ENCODE assay signal across 2 cellular contexts in the genomic region with DNA sequence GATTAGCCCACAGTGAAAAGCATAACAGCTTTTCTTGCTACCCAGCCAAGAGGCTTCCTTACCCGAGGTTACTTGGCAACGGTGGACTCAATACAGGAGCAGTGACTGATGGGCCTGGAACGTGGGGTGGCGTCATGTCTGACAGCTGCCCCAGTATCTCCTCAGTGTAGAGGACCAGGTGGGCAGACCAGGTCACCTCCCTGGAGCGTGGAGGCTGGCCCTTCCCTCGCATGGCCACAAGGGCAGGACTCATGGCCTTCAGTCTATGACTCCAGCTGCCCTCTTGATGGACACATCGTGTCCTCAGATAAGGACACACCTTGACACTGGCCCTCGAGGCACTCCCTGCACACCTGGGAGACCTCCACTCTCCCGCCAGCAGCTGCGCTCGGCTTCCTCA.
TF ChIP-seq lines count a peak whose summit lies in the region.

No MANE protein-coding gene starts in this region.

TF ChIP-seq in A549, 52 proteins besides CTCF, POLR2A, EP300 and RAD21:
- TF ChIP-seq ZC3H11A (IDR thresholded peaks at IDR 0.05) (no peak), KDM5A (IDR thresholded peaks at IDR 0.05) (no peak), SMC3 (IDR thresholded peaks at IDR 0.05) (no peak), TFCP2L1 (CRISPR knock-in tag; IDR thresholded peaks at IDR 0.05) (no peak), HDAC2 (IDR thresholded peaks at IDR 0.05) (no peak), CHD4 (IDR thresholded peaks at IDR 0.05; ENCODE audit: borderline replicate concordance) (no peak), MAZ (IDR thresholded peaks at IDR 0.05; ENCODE audit: borderline replicate concordance, low read depth, low read length) (no peak), ZNF302 (CRISPR knock-in tag; IDR thresholded peaks at IDR 0.05) (no peak), KDM1A (IDR thresholded peaks at IDR 0.05; ENCODE audit: low read depth) (no peak), SREBF2 (IDR thresholded peaks at IDR 0.05) (no peak), ZSCAN20 (CRISPR knock-in tag; IDR thresholded peaks at IDR 0.05) (no peak)
- TF ChIP-seq, protein P1, sequence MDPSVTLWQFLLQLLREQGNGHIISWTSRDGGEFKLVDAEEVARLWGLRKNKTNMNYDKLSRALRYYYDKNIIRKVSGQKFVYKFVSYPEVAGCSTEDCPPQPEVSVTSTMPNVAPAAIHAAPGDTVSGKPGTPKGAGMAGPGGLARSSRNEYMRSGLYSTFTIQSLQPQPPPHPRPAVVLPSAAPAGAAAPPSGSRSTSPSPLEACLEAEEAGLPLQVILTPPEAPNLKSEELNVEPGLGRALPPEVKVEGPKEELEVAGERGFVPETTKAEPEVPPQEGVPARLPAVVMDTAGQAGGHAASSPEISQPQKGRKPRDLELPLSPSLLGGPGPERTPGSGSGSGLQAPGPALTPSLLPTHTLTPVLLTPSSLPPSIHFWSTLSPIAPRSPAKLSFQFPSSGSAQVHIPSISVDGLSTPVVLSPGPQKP (IDR thresholded peaks at IDR 0.05; ENCODE audit: low read depth, low read length): no peak
- TF ChIP-seq, protein P2, sequence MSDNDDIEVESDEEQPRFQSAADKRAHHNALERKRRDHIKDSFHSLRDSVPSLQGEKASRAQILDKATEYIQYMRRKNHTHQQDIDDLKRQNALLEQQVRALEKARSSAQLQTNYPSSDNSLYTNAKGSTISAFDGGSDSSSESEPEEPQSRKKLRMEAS (IDR thresholded peaks at IDR 0.05): no peak

TF ChIP-seq in K562, 482 proteins besides CTCF, POLR2A, EP300 and RAD21:
- peak; percentile 13 for TF ChIP-seq MEIS2 (IDR thresholded peaks at IDR 0.05; ENCODE audit: partially characterized antibody)
- TF ChIP-seq TSC22D4 (tag; IDR thresholded peaks at IDR 0.05): no peak
- TF ChIP-seq, protein P3, sequence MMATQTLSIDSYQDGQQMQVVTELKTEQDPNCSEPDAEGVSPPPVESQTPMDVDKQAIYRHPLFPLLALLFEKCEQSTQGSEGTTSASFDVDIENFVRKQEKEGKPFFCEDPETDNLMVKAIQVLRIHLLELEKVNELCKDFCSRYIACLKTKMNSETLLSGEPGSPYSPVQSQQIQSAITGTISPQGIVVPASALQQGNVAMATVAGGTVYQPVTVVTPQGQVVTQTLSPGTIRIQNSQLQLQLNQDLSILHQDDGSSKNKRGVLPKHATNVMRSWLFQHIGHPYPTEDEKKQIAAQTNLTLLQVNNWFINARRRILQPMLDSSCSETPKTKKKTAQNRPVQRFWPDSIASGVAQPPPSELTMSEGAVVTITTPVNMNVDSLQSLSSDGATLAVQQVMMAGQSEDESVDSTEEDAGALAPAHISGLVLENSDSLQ (IDR thresholded peaks at IDR 0.05): peak; percentile 40
